ENCODE assay signal across 9 cellular contexts in the genomic region with DNA sequence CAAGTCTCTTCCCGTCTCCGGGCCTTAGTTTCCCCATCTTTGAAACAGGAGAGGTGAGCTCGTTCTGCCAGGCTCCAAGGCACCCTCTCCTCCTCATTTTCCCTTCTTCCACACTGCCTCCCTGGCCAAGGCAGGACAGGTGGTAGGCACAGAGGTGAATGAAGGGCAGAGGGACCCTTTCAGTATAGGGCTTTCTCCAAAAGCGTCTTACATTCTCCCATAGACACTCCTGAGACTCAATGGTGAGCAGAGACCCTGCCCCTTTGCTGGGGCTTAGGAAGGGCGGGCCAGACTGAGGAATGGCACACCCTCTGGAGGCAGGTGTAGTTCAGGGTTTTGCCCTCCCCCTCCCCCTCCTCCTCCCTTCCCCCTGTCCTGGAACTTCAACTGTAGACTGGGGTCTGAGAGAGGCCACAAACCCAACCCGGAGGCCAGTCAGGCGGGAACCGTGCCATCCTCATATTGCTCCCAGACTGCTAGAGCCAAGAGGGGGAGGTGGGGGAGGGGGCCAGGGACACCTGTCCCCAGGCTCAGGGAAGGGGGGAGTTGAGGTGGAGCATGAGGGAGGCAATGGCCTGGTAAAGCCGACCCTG. TPM values are rescaled to one million over a fixed set of nuclear protein-coding genes. Genes with fewer than 3 reads are reported as not detected.
DNase-seq lines count a peak whose midpoint lies in the region; ATAC-seq, FAIRE-seq and TF ChIP-seq lines count a peak whose summit lies in the region.
"Had no signal": no experiment of that assay in that cellular context is flagged by ENCODE, and none has a peak within 500 bp of the region (broad histone marks: within the 10 kb centered on the region; RNA-seq: fewer than 3 reads in every experiment).

No MANE protein-coding gene starts in this region.

- H3K9me3 ChIP-seq in prostate gland, result no peaks in the 10 kb centered on the region
- no peaks in the 10 kb centered on the region for H3K9me3 ChIP-seq in small intestine (ENCODE audit: control insufficient read depth, low read depth)
- H3K9me3 ChIP-seq: SJSA1 had no signal

- DNase-seq in GM12864 (ENCODE audit: low read depth), result no peak
- peak; percentile 43 for DNase-seq in NCI-H2171 treated with DMSO at 0.1 percent for 48 hours (lab: John Stamatoyannopoulos, UW)
- peak in 1 of 2 experiments; percentile 56 for DNase-seq in erythroblast (lab: John Stamatoyannopoulos, UW)
- DNase-seq in prostate gland (ENCODE audit: low spot score), result peak; percentile 22
- no peak for DNase-seq in foreskin melanocyte
- DNase-seq in small intestine, result no peak
- DNase-seq in GM13976 (ENCODE audit: low spot score), result no peak

- H3K36me3 ChIP-seq in prostate gland, result peaks cover 0 to 9% of the 10 kb centered on the region in 2 donors
- peaks cover 0 to 3% of the 10 kb centered on the region in 2 donors for H3K36me3 ChIP-seq in small intestine (ENCODE audit: control insufficient read depth in 2 of 2, insufficient read depth in 2 of 2, low read length in 2 of 2)

- peak overlapping the region; percentile 85 to 98 for H3K27ac ChIP-seq in prostate gland
- H3K27ac ChIP-seq in small intestine (ENCODE audit: low read depth in 1 of 2, low read length in 1 of 2), result peak overlapping the region in 1 of 2 donors; percentile 57
- H3K27ac ChIP-seq: SJSA1 had no signal

- ATAC-seq in GM21825 (IDR thresholded peaks at IDR 0.05; ENCODE audit: unreplicated experiment), result no peak

- TF ChIP-seq CTCF in GM12864 (IDR thresholded peaks at IDR 0.05; ENCODE audit: low read depth, low read length, missing control alignments) (no peak), prostate gland (IDR thresholded peaks at IDR 0.05) (no peak), GM13976 (IDR thresholded peaks at IDR 0.05; ENCODE audit: borderline replicate concordance, control extremely low read depth, extremely low read depth, insufficient read depth, missing control alignments) (no peak)

- intact Hi-C loops in prostate gland (cut with DNase I), result loop anchor here (5.0 to 10.0 kb wide), 2 partner anchors 68 to 250 kb away; partner anchors contain the start of genes CAVIN1, RETREG3 and TUBG1

- H3K27me3 ChIP-seq in prostate gland (replicated peaks; ENCODE audit: insufficient read depth) (no peaks in the 10 kb centered on the region), small intestine (ENCODE audit: control insufficient read depth in 2 of 2, insufficient read depth in 2 of 2, low read length in 2 of 2) (peaks cover 0 to 2% of the 10 kb centered on the region in 2 donors)
- H3K27me3 ChIP-seq: SJSA1 had no signal

- H3K4me1 ChIP-seq in prostate gland (replicated peaks) (peaks cover 9% of the 10 kb centered on the region), small intestine (ENCODE audit: control insufficient read depth in 2 of 2, insufficient read depth in 1 of 2, low read depth in 1 of 2, low read length in 1 of 2) (peaks cover 2 to 11% of the 10 kb centered on the region in 2 donors)

- 17% methylated on average over 9 of the region's 9 CpGs for WGBS in prostate gland
- WGBS in small intestine, 3 donors, result 9 to 25% (median 25%) methylated on average over 9 of the region's 9 CpGs

- in situ Hi-C loops in GM13976 (cut with MboI; ENCODE audit: low sequenced_read_pairs, unreplicated experiment), result no loop called here

- TF ChIP-seq POLR2A in erythroblast (IDR thresholded peaks at IDR 0.05; ENCODE audit: low read length) (peak; percentile 47), prostate gland (IDR thresholded peaks at IDR 0.05) (no peak)

- peak overlapping the region; percentile 99 for H3K4me3 ChIP-seq in GM12864 (ENCODE audit: low read depth, low read length)
- peak overlapping the region; percentile 54 to 66 for H3K4me3 ChIP-seq in prostate gland
- peak overlapping the region in 1 of 2 donors; percentile 59 for H3K4me3 ChIP-seq in small intestine (ENCODE audit: low read depth in 1 of 2, low read length in 2 of 2)

- no peak for FAIRE-seq in small intestine (lab: Jason Lieb, UNC)

RNA-seq across cellular contexts. Expression of gene PLEKHH3, which starts 1.9 kb away (rescaled TPM):
- 100 to 1,000 TPM in 1 of 2 donors, 10 to 100 TPM in 1; 87.4 to 102 TPM for total RNA-seq in prostate gland
- polyA plus RNA-seq in small intestine, result 10 to 100 TPM in 2 of 3 donors, 1 to 10 TPM in 1; 2.2 to 13.4 (median 10.3) TPM

RNA-seq across cellular contexts. Expression of gene CCR10, which starts 6.8 kb away (rescaled TPM):
- 1 to 10 TPM; 1.2 to 10.0 TPM for total RNA-seq in prostate gland
- polyA plus RNA-seq in small intestine, result 1 to 10 TPM in 2 of 3 donors, not detected in 1; 1.1 to 4.6 TPM
- total RNA-seq: SJSA1 had no signal

RNA-seq across cellular contexts. Expression of gene CNTNAP1, which starts 7.5 kb away (rescaled TPM):
- 1 to 10 TPM; 1.9 to 9.9 TPM for total RNA-seq in prostate gland
- polyA plus RNA-seq in small intestine, result 1 to 10 TPM in 1 of 3 donors, under 1 TPM in 1, not detected in 1; 0.54 to 2.7 TPM

RNA-seq across cellular contexts. Expression of gene TUBG2, which starts 15.8 kb away (rescaled TPM):
- total RNA-seq in prostate gland, result 10 to 100 TPM; 36.8 to 57.7 TPM
- polyA plus RNA-seq in small intestine, result 1 to 10 TPM; 1.3 to 6.6 (median 3.2) TPM

Comparison
In these comparisons a context has a peak if more than half of its experiments do, and no peak if none do; other contexts are left out.
1. DNase-seq: peak in NCI-H2171 treated with DMSO at 0.1 percent for 48 hours (single experiment) and prostate gland (single experiment); none in GM12864 (single experiment), foreskin melanocyte (single experiment), small intestine (single experiment) and GM13976 (single experiment).